Comparison of ENCODE assay signal across 8 cellular contexts in the genomic region with DNA sequence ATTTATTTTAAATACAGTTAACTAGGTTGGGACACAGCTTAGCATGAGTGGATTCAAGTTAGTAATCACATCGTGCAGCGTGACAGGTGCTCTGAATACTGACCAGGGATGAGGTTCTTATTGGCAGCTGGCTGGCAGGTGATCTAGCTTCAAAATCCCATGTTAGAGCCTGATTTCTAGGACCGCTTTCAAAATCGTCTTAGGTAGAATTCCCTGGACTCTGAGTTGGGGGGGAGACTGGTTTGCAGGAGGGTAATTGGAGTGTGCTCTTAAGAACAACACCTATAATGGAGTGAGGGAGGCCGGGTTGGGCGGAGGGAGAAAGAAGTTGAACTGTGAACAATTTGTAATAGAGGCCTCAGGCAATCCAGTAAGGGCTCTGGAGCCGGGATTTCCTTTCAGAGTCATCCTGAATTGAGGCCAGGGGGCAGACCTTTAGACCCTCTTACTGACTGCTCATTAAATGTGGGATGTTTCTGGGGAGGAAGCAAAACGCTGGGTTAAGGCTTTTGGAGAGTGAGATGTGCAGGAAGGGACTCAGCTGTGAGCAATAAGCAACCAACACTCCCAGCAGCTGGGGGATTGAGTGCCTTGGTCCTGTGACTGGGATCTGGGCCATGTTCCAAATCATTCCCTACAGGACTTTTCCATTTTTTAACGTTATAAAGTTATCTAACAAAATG. TPM values are rescaled to one million over a fixed set of nuclear protein-coding genes. Genes with fewer than 3 reads are reported as not detected.
DNase-seq lines count a peak whose midpoint lies in the region; ATAC-seq and TF ChIP-seq lines count a peak whose summit lies in the region.

No MANE protein-coding gene starts in this region.

- peak overlapping the region; percentile 93 for H3K27ac Mint-ChIP-seq in activated CD4-positive, alpha-beta T cell treated with anti-CD3 and anti-CD28 coated beads, Interleukin-2, amount 10 ng/mL, durations not matched to agents 24 days and 14 days

- peaks cover 23% of the 10 kb centered on the region for H3K4me1 Mint-ChIP-seq in activated CD4-positive, alpha-beta T cell treated with anti-CD3 and anti-CD28 coated beads, Interleukin-2, amount 10 ng/mL, durations not matched to agents 24 days and 14 days

- no peak for TF ChIP-seq POLR2A in suprapubic skin (IDR thresholded peaks at IDR 0.05)

- no peaks in the 10 kb centered on the region for H3K27me3 Mint-ChIP-seq in activated CD4-positive, alpha-beta T cell treated with anti-CD3 and anti-CD28 coated beads, Interleukin-2, amount 10 ng/mL, durations not matched to agents 24 days and 14 days

- no peak for ATAC-seq in HG02763 (IDR thresholded peaks at IDR 0.05; ENCODE audit: unreplicated experiment)

- H3K9me3 Mint-ChIP-seq in activated CD4-positive, alpha-beta T cell treated with anti-CD3 and anti-CD28 coated beads, Interleukin-2, amount 10 ng/mL, durations not matched to agents 24 days and 14 days: no peaks in the 10 kb centered on the region

- intact Hi-C loops in activated CD4-positive, alpha-beta T cell treated with anti-CD3 and anti-CD28 coated beads, Interleukin-2, amount 10 ng/mL, durations not matched to agents 24 days and 14 days (cut with micrococcal nuclease): loop anchor here (1.0 kb wide), 2 partner anchors 163 to 1462 kb away; no protein-coding TSS in a partner anchor

- H3K36me3 ChIP-seq in suprapubic skin: peaks cover 16% of the 10 kb centered on the region

- H3K9me3 ChIP-seq in suprapubic skin: no peaks in the 10 kb centered on the region

- H3K4me1 ChIP-seq in suprapubic skin: peaks cover 18% of the 10 kb centered on the region

- H3K4me3 ChIP-seq in iPS-11a (ENCODE audit: low read depth, low read length) (peak overlapping the region; percentile 100), suprapubic skin (peak overlapping the region; percentile 92)

- peaks cover 19% of the 10 kb centered on the region for H3K36me3 Mint-ChIP-seq in activated CD4-positive, alpha-beta T cell treated with anti-CD3 and anti-CD28 coated beads, Interleukin-2, amount 10 ng/mL, durations not matched to agents 24 days and 14 days (ENCODE audit: low read depth)

- WGBS in suprapubic skin: 28% methylated on average over 9 of the region's 9 CpGs

- TF ChIP-seq EP300 in suprapubic skin (IDR thresholded peaks at IDR 0.05): no peak

- TF ChIP-seq CTCF in VCaP (conservative IDR thresholded peaks at IDR 0.05) (peak; percentile 43; the same call in 1 of the 2 replicates), suprapubic skin (IDR thresholded peaks at IDR 0.05) (no peak)

- peak overlapping the region; percentile 93 for H3K4me3 Mint-ChIP-seq in activated CD4-positive, alpha-beta T cell treated with anti-CD3 and anti-CD28 coated beads, Interleukin-2, amount 10 ng/mL, durations not matched to agents 24 days and 14 days

- no peak for DNase-seq in activated CD4-positive, alpha-beta T cell treated with anti-CD3 and anti-CD28 coated beads, Interleukin-2, amount 10 ng/mL, durations not matched to agents 24 days and 14 days
- no peak for DNase-seq in activated CD4-positive, alpha-beta T cell treated with anti-CD3 and anti-CD28 coated beads for 48 hours
- DNase-seq in suprapubic skin (ENCODE audit: low spot score in 2 of 2) (no peak), NOMO-1 treated with dmso at 0.1 percent for 144 hours (lab: John Stamatoyannopoulos, UW; ENCODE audit: unreplicated experiment) (no peak), NOMO-1 treated with DMSO at 0.1 percent for 48 hours (lab: John Stamatoyannopoulos, UW; ENCODE audit: unreplicated experiment) (no peak)

- H3K27me3 ChIP-seq in suprapubic skin: no peaks in the 10 kb centered on the region

- H3K27ac ChIP-seq in VCaP (peak overlapping the region; percentile 92), suprapubic skin (no peak overlapping the region)

RNA-seq across cellular contexts. Expression of gene YARS2, which starts 0.9 kb away (rescaled TPM):
- 30.5 and 33.0 TPM in 2 replicates for total RNA-seq in activated CD4-positive, alpha-beta T cell treated with anti-CD3 and anti-CD28 coated beads, Interleukin-2, amount 10 ng/mL, durations not matched to agents 24 days and 14 days
- total RNA-seq in suprapubic skin: 10 to 100 TPM; 17.1 to 26.5 (median 23.1) TPM
